In the genomic region with DNA sequence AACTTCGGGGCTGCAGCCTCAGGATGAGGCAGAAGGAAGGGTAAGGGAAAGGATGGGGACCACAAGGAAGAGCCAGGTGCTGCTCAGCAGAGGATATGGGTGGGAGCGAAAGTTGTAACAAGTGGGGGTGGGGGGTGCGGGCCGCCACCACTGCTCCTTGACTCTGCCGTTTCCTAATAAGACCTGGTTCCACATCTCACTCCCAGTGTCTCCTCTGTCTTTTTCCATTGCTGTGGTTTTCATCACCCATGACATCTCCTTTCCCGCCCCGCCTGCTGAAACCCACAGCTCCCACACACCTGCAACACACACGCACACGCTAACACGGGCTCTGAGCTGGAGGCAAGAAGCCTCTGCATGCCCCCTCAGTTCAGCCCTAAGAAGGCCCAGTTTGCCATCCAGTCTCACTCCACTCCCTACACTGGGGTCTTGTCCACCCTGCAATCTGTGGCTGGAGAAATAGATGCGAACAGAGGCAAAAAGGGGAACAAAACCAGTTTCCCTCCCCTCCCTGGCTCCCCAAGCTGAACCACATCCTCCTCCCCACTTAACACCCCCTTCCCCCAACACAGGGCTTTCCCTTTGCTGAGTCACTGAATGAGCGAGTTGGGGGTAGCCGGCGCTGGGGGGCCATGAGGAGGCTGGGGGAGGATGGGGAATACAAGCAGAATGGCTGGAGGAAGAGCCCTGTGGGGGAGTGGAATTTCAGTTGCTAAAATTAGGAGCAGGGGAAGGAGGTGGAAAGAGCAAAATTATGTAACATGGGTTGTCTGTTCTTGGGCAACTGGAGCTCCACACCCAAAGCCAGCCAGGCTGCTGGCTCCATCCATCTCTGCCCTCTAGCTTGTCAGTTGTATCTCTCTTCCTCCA, we compare ENCODE assay signal across 8 cellular contexts. TPM values are rescaled to one million over a fixed set of nuclear protein-coding genes. Genes with fewer than 3 reads are reported as not detected.
DNase-seq lines count a peak whose midpoint lies in the region; ATAC-seq lines count a peak whose summit lies in the region.

No MANE protein-coding gene starts in this region.

- DNase-seq in Daoy (ENCODE audit: low read depth) (peak; percentile 60), NCI-H226 (peak; percentile 70), activated T-helper 1 cell treated with Interleukin-2 at 50 U/mL for 16 hours (ENCODE audit: low read depth) (peak; percentile 50), left ventricle myocardium superior (peak; percentile 44), NCI-H446 treated with DMSO at 0.1 percent for 48 hours (lab: John Stamatoyannopoulos, UW) (no peak), glomerular visceral epithelial cell (ENCODE audit: extremely low spot score) (no peak)
- peak; percentile 77 for DNase-seq in stimulated activated CD4-positive, alpha-beta T cell treated with anti-CD3 and anti-CD28 coated beads, Interleukin-2, amount 100 ng/mL, for 4 hours (ENCODE audit: low read depth)

- ATAC-seq in left ventricle myocardium superior (peak; percentile 61), HG02938 (IDR thresholded peaks at IDR 0.05; ENCODE audit: unreplicated experiment) (no peak)

- intact Hi-C loops in left ventricle myocardium superior (cut with micrococcal nuclease): no loop called here

RNA-seq across cellular contexts. Expression of gene NFKBIL1, which starts 11.5 kb away (rescaled TPM):
- total RNA-seq in Daoy (2014; rRNA removed; shearing (Covaris generic)): 16.2 and 21.5 TPM in 2 replicates
- total RNA-seq in left ventricle myocardium superior: 12.7 TPM

RNA-seq across cellular contexts. Expression of gene ATP6V1G2, which starts 12.5 kb away (rescaled TPM):
- 1.5 TPM in 1 of 2 replicates, not detected in the other for total RNA-seq in Daoy (2014; rRNA removed; shearing (Covaris generic))
- 2.1 TPM for total RNA-seq in left ventricle myocardium superior

RNA-seq across cellular contexts. Expression of gene LTA, which starts 13.2 kb away (rescaled TPM):
- total RNA-seq in Daoy (2014; rRNA removed; shearing (Covaris generic)): 0.11 TPM in 1 of 2 replicates, not detected in the other
- not detected for total RNA-seq in left ventricle myocardium superior

RNA-seq across cellular contexts. Expression of gene TNF, which starts 16.5 kb away (rescaled TPM):
- total RNA-seq in Daoy (2014; rRNA removed; shearing (Covaris generic)): 1.4 and 4.0 TPM in 2 replicates
- 0.35 TPM for total RNA-seq in left ventricle myocardium superior

RNA-seq across cellular contexts. Expression of gene DDX39B, which starts 17.1 kb away (rescaled TPM):
- total RNA-seq in Daoy (2014; rRNA removed; shearing (Covaris generic)): 678 and 762 TPM in 2 replicates
- 176 TPM for total RNA-seq in left ventricle myocardium superior

Comparison
In these comparisons a context has a peak if more than half of its experiments do, and no peak if none do; other contexts are left out.
1. DNase-seq: peak in Daoy (single experiment), NCI-H226 (single experiment), activated T-helper 1 cell treated with Interleukin-2 at 50 U/mL for 16 hours (single experiment), left ventricle myocardium superior (single experiment) and stimulated activated CD4-positive, alpha-beta T cell treated with anti-CD3 and anti-CD28 coated beads, Interleukin-2, amount 100 ng/mL, for 4 hours (single experiment); none in NCI-H446 treated with DMSO at 0.1 percent for 48 hours (single experiment) and glomerular visceral epithelial cell (single experiment).